18 cellular contexts compared by ENCODE assay signal in genomic region chr6:42471116-42471515, GRCh38. TPM values are rescaled to one million over a fixed set of nuclear protein-coding genes. Genes with fewer than 3 reads are reported as not detected.
DNase-seq lines count a peak whose midpoint lies in the region; ATAC-seq and TF ChIP-seq lines count a peak whose summit lies in the region.
"Had no signal": no experiment of that assay in that cellular context is flagged by ENCODE, and none has a peak within 500 bp of the region (broad histone marks: within the 10 kb centered on the region; RNA-seq: fewer than 3 reads in every experiment).

No MANE protein-coding gene starts in this region.

- no peak overlapping the region for H3K27ac Mint-ChIP-seq in activated CD4-positive, alpha-beta T cell treated with anti-CD3 and anti-CD28 coated beads for 36 hours
- H3K27ac Mint-ChIP-seq in neural progenitor cell: no peak overlapping the region
- H3K27ac Mint-ChIP-seq: B cell; CD8-positive, alpha-beta T cell had no signal

- peaks cover 2% of the 10 kb centered on the region for H3K36me3 Mint-ChIP-seq in activated CD4-positive, alpha-beta T cell treated with anti-CD3 and anti-CD28 coated beads for 36 hours (ENCODE audit: low read depth)
- no peaks in the 10 kb centered on the region for H3K36me3 Mint-ChIP-seq in neural progenitor cell
- H3K36me3 Mint-ChIP-seq: CD8-positive, alpha-beta T cell had no signal

- H3K9me3 Mint-ChIP-seq in activated CD4-positive, alpha-beta T cell treated with anti-CD3 and anti-CD28 coated beads for 36 hours (ENCODE audit: low read depth): peaks cover 8% of the 10 kb centered on the region
- peaks cover 15% of the 10 kb centered on the region for H3K9me3 Mint-ChIP-seq in neural progenitor cell

- BruUV-seq in A673 (replicated peaks; lab: Mats Ljungman, UMichigan): no TSS peak

- intact Hi-C loops in activated CD4-positive, alpha-beta T cell treated with anti-CD3 and anti-CD28 coated beads for 36 hours (cut with DNase I, micrococcal nuclease): no loop called here
- intact Hi-C loops in A673 (cut with micrococcal nuclease; ENCODE audit: unreplicated experiment): no loop called here

- H3F3A ChIP-seq in neural progenitor cell (ENCODE audit: low read depth): no peaks in the 10 kb centered on the region

- no peaks in the 10 kb centered on the region for H3K27me3 Mint-ChIP-seq in activated CD4-positive, alpha-beta T cell treated with anti-CD3 and anti-CD28 coated beads for 36 hours
- peaks cover 9% of the 10 kb centered on the region for H3K27me3 Mint-ChIP-seq in neural progenitor cell (ENCODE audit: insufficient read depth, low read depth)

- no peak overlapping the region for H2AFZ ChIP-seq in neuron (ENCODE audit: low read depth, low read length)
- H2AFZ ChIP-seq in neural progenitor cell (replicated peaks): no peak overlapping the region
- H2AFZ ChIP-seq: GM23248 had no signal

- H3K9me3 ChIP-seq in A673 (ENCODE audit: low read depth, low read length, poor library complexity, severe bottlenecking) (no peaks in the 10 kb centered on the region), SK-N-MC (ENCODE audit: low read depth, low read length) (peaks cover 5% of the 10 kb centered on the region; the same call in 1 of the 2 replicates), neuron (ENCODE audit: low read length) (peaks cover 9% of the 10 kb centered on the region), neural progenitor cell (ENCODE audit: low read depth) (no peaks in the 10 kb centered on the region)
- H3K9me3 ChIP-seq: HAP-1 had no signal

- no peak for TF ChIP-seq CTCF in A673 (conservative IDR thresholded peaks at IDR 0.05; ENCODE audit: low read depth, low read length)
- no peak for TF ChIP-seq CTCF in neural progenitor cell (IDR thresholded peaks at IDR 0.05)

- CTCF ChIA-PET in activated CD4-positive, alpha-beta T cell treated with anti-CD3 and anti-CD28 coated beads for 36 hours (lab: Charles Lee): no interaction called here
- CTCF ChIA-PET in A673 (lab: Charles Lee): no interaction called here

- no peak overlapping the region for H3K4me2 ChIP-seq in neural progenitor cell
- H3K4me2 ChIP-seq: BLaER1 treated with 17β-estradiol and CSF1 and Interleukin-3, amounts not matched to agents 10 nM and 100 nM had no signal

- no peaks in the 10 kb centered on the region for H3K79me2 ChIP-seq in neural progenitor cell (ENCODE audit: low read depth)

- H3K4me1 ChIP-seq in A673 (ENCODE audit: insufficient read depth, low read length, poor library complexity, severe bottlenecking) (no peaks in the 10 kb centered on the region), neuron (ENCODE audit: insufficient read depth, low read length) (peaks cover 22% of the 10 kb centered on the region), neural progenitor cell (no peaks in the 10 kb centered on the region)
- H3K4me1 ChIP-seq: BLaER1 treated with 17β-estradiol and CSF1 and Interleukin-3, amounts not matched to agents 10 nM and 100 nM; HAP-1 had no signal

- H4K20me1 ChIP-seq in neural progenitor cell (ENCODE audit: low read depth): no peaks in the 10 kb centered on the region
- H4K20me1 ChIP-seq: BLaER1 treated with 17β-estradiol and CSF1 and Interleukin-3, amounts not matched to agents 10 nM and 100 nM had no signal

- ATAC-seq in activated CD4-positive, alpha-beta T cell treated with anti-CD3 and anti-CD28 coated beads for 36 hours: no peak
- ATAC-seq: CD8-positive, alpha-beta T cell; GM12878 had no signal

- H3K4me3 ChIP-seq in A673 (ENCODE audit: low read depth, low read length, poor library complexity, severe bottlenecking) (no peak overlapping the region), SK-N-MC (no peak overlapping the region), neuron (ENCODE audit: low read length) (peak overlapping the region; percentile 44), neural progenitor cell (no peak overlapping the region)
- H3K4me3 ChIP-seq: BLaER1 treated with 17β-estradiol and CSF1 and Interleukin-3, amounts not matched to agents 10 nM and 100 nM; GM12878; GM23248; HAP-1 had no signal

- DNase-seq in activated CD4-positive, alpha-beta T cell treated with anti-CD3 and anti-CD28 coated beads for 36 hours: peak; percentile 16
- no peak for DNase-seq in activated CD4-positive, alpha-beta T cell treated with anti-CD3 and anti-CD28 coated beads for 1 hour
- DNase-seq in A673 (ENCODE audit: low spot score) (peak; percentile 26), SK-N-MC (ENCODE audit: low read depth, low spot score) (peak; percentile 48), mesenteric fat pad (ENCODE audit: low spot score) (no peak), neural progenitor cell (ENCODE audit: low spot score) (no peak)
- DNase-seq: 8988T; Calu3; CD8-positive, alpha-beta T cell; DMS53; DND-41; EL; GM23248 had no signal

- H3K27me3 ChIP-seq in A673 (replicated peaks; ENCODE audit: insufficient read depth, low read depth, low read length, poor library complexity) (no peaks in the 10 kb centered on the region), neuron (ENCODE audit: insufficient read depth, low read length) (no peaks in the 10 kb centered on the region), neural progenitor cell (no peaks in the 10 kb centered on the region)
- H3K27me3 ChIP-seq: BLaER1 treated with 17β-estradiol and CSF1 and Interleukin-3, amounts not matched to agents 10 nM and 100 nM had no signal

- no peaks in the 10 kb centered on the region for H3K4me1 Mint-ChIP-seq in activated CD4-positive, alpha-beta T cell treated with anti-CD3 and anti-CD28 coated beads for 36 hours
- H3K4me1 Mint-ChIP-seq in neural progenitor cell: no peaks in the 10 kb centered on the region
- H3K4me1 Mint-ChIP-seq: B cell had no signal

- no peak overlapping the region for H3K4me3 Mint-ChIP-seq in activated CD4-positive, alpha-beta T cell treated with anti-CD3 and anti-CD28 coated beads for 36 hours
- H3K4me3 Mint-ChIP-seq in neural progenitor cell: no peak overlapping the region
- H3K4me3 Mint-ChIP-seq: B cell; CD8-positive, alpha-beta T cell had no signal

- POLR2A ChIA-PET in activated CD4-positive, alpha-beta T cell treated with anti-CD3 and anti-CD28 coated beads for 36 hours (lab: Charles Lee): no interaction called here
- POLR2A ChIA-PET in A673 (lab: Charles Lee; ENCODE audit: low non-redundant PET): no interaction called here

- H3K36me3 ChIP-seq in A673 (ENCODE audit: insufficient read depth, low read length, poor library complexity, severe bottlenecking) (no peaks in the 10 kb centered on the region), SK-N-MC (ENCODE audit: insufficient read depth, low read length) (no peaks in the 10 kb centered on the region), neuron (ENCODE audit: insufficient read depth, low read length) (no peaks in the 10 kb centered on the region), neural progenitor cell (no peaks in the 10 kb centered on the region)
- H3K36me3 ChIP-seq: BLaER1 treated with 17β-estradiol and CSF1 and Interleukin-3, amounts not matched to agents 10 nM and 100 nM; HAP-1 had no signal

- H3K9ac ChIP-seq in SK-N-MC (ENCODE audit: insufficient read length) (no peak overlapping the region), neural progenitor cell (no peak overlapping the region)
- H3K9ac ChIP-seq: BLaER1 treated with 17β-estradiol and CSF1 and Interleukin-3, amounts not matched to agents 10 nM and 100 nM; GM23248 had no signal

- H3K27ac ChIP-seq in A673 (ENCODE audit: low read depth, low read length, poor library complexity, severe bottlenecking) (no peak overlapping the region), SK-N-MC (no peak overlapping the region), neural progenitor cell (no peak overlapping the region)
- H3K27ac ChIP-seq: BLaER1 treated with 17β-estradiol and CSF1 and Interleukin-3, amounts not matched to agents 10 nM and 100 nM; GM23248 had no signal

RNA-seq across cellular contexts. Expression of gene TRERF1, which starts 19.4 kb away (rescaled TPM):
- 10 to 100 TPM; 12.2 to 14.5 TPM for total RNA-seq in activated CD4-positive, alpha-beta T cell treated with anti-CD3 and anti-CD28 coated beads for 36 hours
- total RNA-seq in A673 (2021) (9.5 and 10.8 TPM in 2 replicates), mesenteric fat pad (3.3 TPM), neural progenitor cell (ENCODE audit: low replicate concordance) (8.3 and 12.3 TPM in 2 replicates)

Comparison
In these comparisons a context has a peak if more than half of its experiments do, and no peak if none do; other contexts are left out.
1. DNase-seq: peak in activated CD4-positive, alpha-beta T cell treated with anti-CD3 and anti-CD28 coated beads for 36 hours (single experiment), A673 (single experiment) and SK-N-MC (single experiment); none in activated CD4-positive, alpha-beta T cell treated with anti-CD3 and anti-CD28 coated beads for 1 hour (single experiment), mesenteric fat pad (single experiment) and neural progenitor cell (single experiment).